ENCODE assay signal across 5 cellular contexts in genomic region chr2:23111263-23111662, GRCh38.
"Had no signal": no experiment of that assay in that cellular context is flagged by ENCODE, and none has a peak within 500 bp of the region (broad histone marks: within the 10 kb centered on the region; RNA-seq: fewer than 3 reads in every experiment).

No MANE protein-coding gene starts in this region.

- ATAC-seq: K562 had no signal

- H3K27ac ChIP-seq: HL-60 had no signal

- FAIRE-seq: HTR-8/SVneo, K562 had no signal

- DNase-seq: IMR-90, KBM-7 had no signal

- H3K4me3 ChIP-seq: K562 had no signal
